Comparison of ENCODE assay signal across 1 cellular context in genomic region chr5:150055707-150056443, GRCh38.
TF ChIP-seq lines count a peak whose summit lies in the region.

No MANE protein-coding gene starts in this region.

TF ChIP-seq in HepG2, 621 proteins besides CTCF, POLR2A, EP300 and RAD21:
- TF ChIP-seq U2AF1 (optimal IDR thresholded peaks at IDR 0.05; ENCODE audit: low read depth, low read length): no peak
- TF ChIP-seq POLR2AphosphoS5 (IDR thresholded peaks at IDR 0.05; ENCODE audit: low read depth, low read length): 0 out of 2 replicates have a peak, but pooled peaks have one; percentile 3
- peak; percentile 17 for TF ChIP-seq RBM22 (optimal IDR thresholded peaks at IDR 0.05; ENCODE audit: low read length)
- TF ChIP-seq AGO2 (optimal IDR thresholded peaks at IDR 0.05; ENCODE audit: low read depth, low read length): peak; percentile 63
